Comparison of ENCODE assay signal across 10 cellular contexts in genomic region chr9:121367651-121368510, GRCh38. TPM values are rescaled to one million over a fixed set of nuclear protein-coding genes. Genes with fewer than 3 reads are reported as not detected.
DNase-seq lines count a peak whose midpoint lies in the region; ATAC-seq, FAIRE-seq and TF ChIP-seq lines count a peak whose summit lies in the region.
"Had no signal": no experiment of that assay in that cellular context is flagged by ENCODE, and none has a peak within 500 bp of the region (broad histone marks: within the 10 kb centered on the region; RNA-seq: fewer than 3 reads in every experiment).

No MANE protein-coding gene starts in this region.

- intact Hi-C loops in activated CD8-positive, alpha-beta T cell treated with anti-CD3 and anti-CD28 coated beads for 36 hours (cut with micrococcal nuclease), result no loop called here

- peaks cover 15% of the 10 kb centered on the region; the same call in 1 of the 2 replicates for H3K27me3 ChIP-seq in iPS-20b (ENCODE audit: insufficient read depth, low read length)

- H3K9me3 Mint-ChIP-seq in activated CD8-positive, alpha-beta T cell treated with anti-CD3 and anti-CD28 coated beads for 36 hours, result peaks cover 4% of the 10 kb centered on the region
- peaks cover 5 to 7% of the 10 kb centered on the region in 2 donors for H3K9me3 Mint-ChIP-seq in stimulated activated naive CD8-positive, alpha-beta T cell treated with anti-CD3 and anti-CD28 coated beads, Interleukin-15, amount 100 ng/mL, for 72 hours

- peaks cover 14% of the 10 kb centered on the region for H3K4me1 ChIP-seq in iPS-20b (ENCODE audit: insufficient read depth, low read length)

- H3K4me3 Mint-ChIP-seq in activated CD8-positive, alpha-beta T cell treated with anti-CD3 and anti-CD28 coated beads for 36 hours, result peak overlapping the region; percentile 79
- H3K4me3 Mint-ChIP-seq in stimulated activated naive CD8-positive, alpha-beta T cell treated with anti-CD3 and anti-CD28 coated beads, Interleukin-15, amount 100 ng/mL, for 72 hours, result peak overlapping the region; percentile 27 to 96

- TF ChIP-seq POLR2A in GM12892 (IDR thresholded peaks at IDR 0.05; ENCODE audit: low read depth, low read length), result no peak

- ATAC-seq in activated CD8-positive, alpha-beta T cell treated with anti-CD3 and anti-CD28 coated beads for 36 hours, result no peak
- ATAC-seq in stimulated activated naive CD8-positive, alpha-beta T cell treated with anti-CD3 and anti-CD28 coated beads, Interleukin-15, amount 100 ng/mL, for 72 hours, result no peak
- ATAC-seq in GM18868 (IDR thresholded peaks at IDR 0.05; ENCODE audit: unreplicated experiment) (no peak), HG03135 (IDR thresholded peaks at IDR 0.05; ENCODE audit: unreplicated experiment) (no peak)

- peaks cover 4% of the 10 kb centered on the region for H3K36me3 Mint-ChIP-seq in activated CD8-positive, alpha-beta T cell treated with anti-CD3 and anti-CD28 coated beads for 36 hours (ENCODE audit: low read depth)

- H3K4me1 Mint-ChIP-seq in activated CD8-positive, alpha-beta T cell treated with anti-CD3 and anti-CD28 coated beads for 36 hours (ENCODE audit: low read depth), result peaks cover 61% of the 10 kb centered on the region
- peaks cover 51% of the 10 kb centered on the region for H3K4me1 Mint-ChIP-seq in stimulated activated naive CD8-positive, alpha-beta T cell treated with anti-CD3 and anti-CD28 coated beads, Interleukin-15, amount 100 ng/mL, for 72 hours

- H3K36me3 ChIP-seq in iPS-20b (ENCODE audit: insufficient read depth, low read depth, low read length), result no peaks in the 10 kb centered on the region; the same call in 1 of the 2 replicates
- H3K36me3 ChIP-seq: HAP-1 had no signal

- peak overlapping the region; percentile 30 for H3K27ac ChIP-seq in iPS-20b (ENCODE audit: low read length)

- CTCF ChIA-PET in activated CD8-positive, alpha-beta T cell treated with anti-CD3 and anti-CD28 coated beads for 36 hours (lab: Charles Lee), result interaction anchor here (1.2 kb wide), 1 partner anchor 15 kb away, joined by 3 read pairs; no protein-coding TSS in a partner anchor

- peak overlapping the region; percentile 63 for H3K9ac ChIP-seq in iPS-20b (ENCODE audit: low read depth, low read length)

- no peak for FAIRE-seq in GM12892 (lab: Jason Lieb, UNC)

- H3K9me3 ChIP-seq in iPS-20b (ENCODE audit: insufficient read depth, low read depth, low read length), result no peaks in the 10 kb centered on the region
- H3K9me3 ChIP-seq: HAP-1 had no signal

- no peak for TF ChIP-seq CTCF in activated CD8-positive, alpha-beta T cell treated with anti-CD3 and anti-CD28 coated beads for 36 hours (IDR thresholded peaks at IDR 0.05)

- POLR2A ChIA-PET in activated CD8-positive, alpha-beta T cell treated with anti-CD3 and anti-CD28 coated beads for 36 hours (lab: Charles Lee), result interaction anchor here (1.8 kb wide), 1 partner anchor 9 kb away, joined by 9 read pairs; no protein-coding TSS in a partner anchor

- H3K27me3 Mint-ChIP-seq in activated CD8-positive, alpha-beta T cell treated with anti-CD3 and anti-CD28 coated beads for 36 hours, result no peaks in the 10 kb centered on the region
- H3K27me3 Mint-ChIP-seq in stimulated activated naive CD8-positive, alpha-beta T cell treated with anti-CD3 and anti-CD28 coated beads, Interleukin-15, amount 100 ng/mL, for 72 hours, result no peaks in the 10 kb centered on the region

- H3K27ac Mint-ChIP-seq in activated CD8-positive, alpha-beta T cell treated with anti-CD3 and anti-CD28 coated beads for 36 hours, result no peak overlapping the region
- no peak overlapping the region for H3K27ac Mint-ChIP-seq in stimulated activated naive CD8-positive, alpha-beta T cell treated with anti-CD3 and anti-CD28 coated beads, Interleukin-15, amount 100 ng/mL, for 72 hours

- peak; percentile 59 for DNase-seq in NOMO-1 treated with DMSO at 0.1 percent for 48 hours (lab: John Stamatoyannopoulos, UW; ENCODE audit: unreplicated experiment)
- no peak for DNase-seq in NOMO-1 treated with dmso at 0.1 percent for 144 hours (lab: John Stamatoyannopoulos, UW; ENCODE audit: unreplicated experiment)
- no peak for DNase-seq in activated CD8-positive, alpha-beta T cell treated with anti-CD3 and anti-CD28 coated beads for 36 hours
- no peak for DNase-seq in stimulated activated naive CD8-positive, alpha-beta T cell treated with anti-CD3 and anti-CD28 coated beads, Interleukin-15, amount 100 ng/mL, for 72 hours
- DNase-seq in GM12892 (ENCODE audit: insufficient read length), result no peak
- DNase-seq: AML-193 had no signal

- peak overlapping the region; percentile 45 for H3K4me3 ChIP-seq in iPS-20b (ENCODE audit: low read length)
- H3K4me3 ChIP-seq: HAP-1 had no signal

RNA-seq across cellular contexts. Expression of gene STOM, which starts 2.2 kb away (rescaled TPM):
- total RNA-seq in activated CD8-positive, alpha-beta T cell treated with anti-CD3 and anti-CD28 coated beads for 36 hours, result 10 to 100 TPM; 31.7 to 32.5 TPM
- polyA plus RNA-seq in GM12892 (2012; ENCODE audit: missing spikeins), result 18.4 TPM
